In genomic region chr10:77845455-77845850, GRCh38 we compare ENCODE assay signal across 20 cellular contexts.
DNase-seq lines count a peak whose midpoint lies in the region; ATAC-seq, FAIRE-seq and TF ChIP-seq lines count a peak whose summit lies in the region.
"Had no signal": no experiment of that assay in that cellular context is flagged by ENCODE, and none has a peak within 500 bp of the region (broad histone marks: within the 10 kb centered on the region; RNA-seq: fewer than 3 reads in every experiment).

No MANE protein-coding gene starts in this region.

- H3K4me3 Mint-ChIP-seq in HFFc6 = peak overlapping the region; percentile 79
- H3K4me3 Mint-ChIP-seq in astrocyte (ENCODE audit: unreplicated experiment) = peak overlapping the region; percentile 60
- H3K4me3 Mint-ChIP-seq in stimulated activated naive B cell treated with anti-CD40 and anti-IgM and Interleukin-4, amounts not matched to agents 10 μg/mL and 1 μg/mL and 100 μg/mL, for 72 hours = no peak overlapping the region
- H3K4me3 Mint-ChIP-seq: activated naive CD8-positive, alpha-beta T cell treated with anti-CD3 and anti-CD28 coated beads, Interleukin-2, amount 50 U/mL, for 24 hours; activated T-cell treated with anti-CD3 and anti-CD28 coated beads, Interleukin-2, amount 50 U/mL, for 24 hours; CD14-positive monocyte had no signal

- peaks cover 5% of the 10 kb centered on the region for H3K79me2 ChIP-seq in astrocyte (ENCODE audit: insufficient read depth, low read length)

- H3K4ac ChIP-seq in mesenchymal stem cell (ENCODE audit: low read depth in 1 of 2, low read length in 2 of 2) = no peak overlapping the region

- H3K4me2 ChIP-seq in astrocyte (ENCODE audit: low read length) (peak overlapping the region; percentile 74), mesenchymal stem cell (ENCODE audit: low read length, poor library complexity, severe bottlenecking) (no peak overlapping the region)

- DNase-seq in HFFc6 (no peak), astrocyte (ENCODE audit: low read depth) (no peak), mesenchymal stem cell (no peak), right atrium auricular region (ENCODE audit: low spot score) (no peak), UCSD-AML1 (lab: John Stamatoyannopoulos, UW; ENCODE audit: unreplicated experiment) (no peak), nucleus accumbens (lab: John Stamatoyannopoulos, UW) (no peak), NCI-H2029 (lab: John Stamatoyannopoulos, UW) (no peak)
- DNase-seq in stimulated activated naive B cell treated with anti-CD40 and anti-IgM and Interleukin-4, amounts not matched to agents 10 μg/mL and 1 μg/mL and 100 μg/mL, for 72 hours = no peak
- DNase-seq: activated CD4-positive, alpha-beta T cell treated with anti-CD3 and anti-CD28 coated beads for 4 hours; activated naive CD8-positive, alpha-beta T cell treated with anti-CD3 and anti-CD28 coated beads, Interleukin-2, amount 50 U/mL, for 24 hours; activated T-cell treated with anti-CD3 and anti-CD28 coated beads, Interleukin-2, amount 50 U/mL, for 24 hours; DND-41; erythroblast; heart right ventricle; NCI-H748 treated with DMSO at 0.1 percent for 48 hours; RPMI8226 had no signal

- H4K20me1 ChIP-seq in astrocyte (ENCODE audit: insufficient read depth, low read length) = no peaks in the 10 kb centered on the region

- no peak for FAIRE-seq in astrocyte (lab: Jason Lieb, UNC)

- H3K27me3 Mint-ChIP-seq in HFFc6 (ENCODE audit: insufficient read depth) (no peaks in the 10 kb centered on the region; the same call in 1 of the 2 replicates), astrocyte (ENCODE audit: low read depth, unreplicated experiment) (no peaks in the 10 kb centered on the region)
- H3K27me3 Mint-ChIP-seq in stimulated activated naive B cell treated with anti-CD40 and anti-IgM and Interleukin-4, amounts not matched to agents 10 μg/mL and 1 μg/mL and 100 μg/mL, for 72 hours = no peaks in the 10 kb centered on the region
- H3K27me3 Mint-ChIP-seq: activated naive CD8-positive, alpha-beta T cell treated with anti-CD3 and anti-CD28 coated beads, Interleukin-2, amount 50 U/mL, for 24 hours; activated T-cell treated with anti-CD3 and anti-CD28 coated beads, Interleukin-2, amount 50 U/mL, for 24 hours had no signal

- no peak overlapping the region for H4K8ac ChIP-seq in mesenchymal stem cell (ENCODE audit: low read length)

- no peak overlapping the region for H2BK12ac ChIP-seq in mesenchymal stem cell (ENCODE audit: low read length in 2 of 2)

- H3K9ac ChIP-seq in astrocyte (ENCODE audit: low read length) (peak overlapping the region; percentile 69), mesenchymal stem cell (ENCODE audit: low read length) (peak overlapping the region; percentile 71)

- no peak overlapping the region for H4K91ac ChIP-seq in mesenchymal stem cell (ENCODE audit: low read length)

- peaks cover 28% of the 10 kb centered on the region for H3K79me1 ChIP-seq in mesenchymal stem cell (replicated peaks; ENCODE audit: low read length, poor library complexity, severe bottlenecking)

- H3K9me3 Mint-ChIP-seq in HFFc6 = no peaks in the 10 kb centered on the region
- no peaks in the 10 kb centered on the region for H3K9me3 Mint-ChIP-seq in astrocyte (ENCODE audit: unreplicated experiment)
- no peaks in the 10 kb centered on the region for H3K9me3 Mint-ChIP-seq in stimulated activated naive B cell treated with anti-CD40 and anti-IgM and Interleukin-4, amounts not matched to agents 10 μg/mL and 1 μg/mL and 100 μg/mL, for 72 hours
- H3K9me3 Mint-ChIP-seq: activated naive CD8-positive, alpha-beta T cell treated with anti-CD3 and anti-CD28 coated beads, Interleukin-2, amount 50 U/mL, for 24 hours; activated T-cell treated with anti-CD3 and anti-CD28 coated beads, Interleukin-2, amount 50 U/mL, for 24 hours; CD14-positive monocyte had no signal

- no peak overlapping the region for H3K14ac ChIP-seq in mesenchymal stem cell (ENCODE audit: low read length in 2 of 2)

- H3K27ac ChIP-seq in astrocyte (ENCODE audit: low read depth, low read length) (peak overlapping the region; percentile 79), mesenchymal stem cell (ENCODE audit: low read length, poor library complexity, severe bottlenecking) (peak overlapping the region; percentile 76), right atrium auricular region (no peak overlapping the region)
- H3K27ac ChIP-seq: heart right ventricle, suprapubic skin had no signal

- H3K36me3 Mint-ChIP-seq in HFFc6 (ENCODE audit: low read depth) (peaks cover 13% of the 10 kb centered on the region; the same call in 1 of the 2 replicates), astrocyte (ENCODE audit: low read depth, unreplicated experiment) (peaks cover 35% of the 10 kb centered on the region)
- H3K36me3 Mint-ChIP-seq in stimulated activated naive B cell treated with anti-CD40 and anti-IgM and Interleukin-4, amounts not matched to agents 10 μg/mL and 1 μg/mL and 100 μg/mL, for 72 hours = no peaks in the 10 kb centered on the region
- H3K36me3 Mint-ChIP-seq: CD14-positive monocyte had no signal

- H3K9me3 ChIP-seq in astrocyte (ENCODE audit: insufficient read depth, low read depth, low read length) (no peaks in the 10 kb centered on the region), mesenchymal stem cell (ENCODE audit: control insufficient read depth, low read length) (no peaks in the 10 kb centered on the region), right atrium auricular region (no peaks in the 10 kb centered on the region)
- H3K9me3 ChIP-seq: heart right ventricle, MG63, spleen, suprapubic skin had no signal

- no peak overlapping the region for H3K4me3 ChIP-seq in astrocyte (ENCODE audit: insufficient read depth, low read depth, low read length)
- no peak overlapping the region for H3K4me3 ChIP-seq in mesenchymal stem cell (ENCODE audit: insufficient read depth in 1 of 2, low read depth in 1 of 2, low read length in 2 of 2)
- H3K4me3 ChIP-seq in right atrium auricular region = no peak overlapping the region
- H3K4me3 ChIP-seq: heart right ventricle, MG63, spleen, suprapubic skin had no signal

- H2BK15ac ChIP-seq in mesenchymal stem cell (ENCODE audit: low read depth, poor library complexity, severe bottlenecking) = no peak overlapping the region

- H2BK5ac ChIP-seq in mesenchymal stem cell (ENCODE audit: low read depth, low read length, poor library complexity, severe bottlenecking) = no peak overlapping the region

- H3K27ac Mint-ChIP-seq in HFFc6 = peak overlapping the region; percentile 93
- H3K27ac Mint-ChIP-seq in astrocyte (ENCODE audit: unreplicated experiment) = peak overlapping the region; percentile 87
- peak overlapping the region; percentile 3 for H3K27ac Mint-ChIP-seq in stimulated activated naive B cell treated with anti-CD40 and anti-IgM and Interleukin-4, amounts not matched to agents 10 μg/mL and 1 μg/mL and 100 μg/mL, for 72 hours
- H3K27ac Mint-ChIP-seq: activated naive CD8-positive, alpha-beta T cell treated with anti-CD3 and anti-CD28 coated beads, Interleukin-2, amount 50 U/mL, for 24 hours; activated T-cell treated with anti-CD3 and anti-CD28 coated beads, Interleukin-2, amount 50 U/mL, for 24 hours had no signal

- peaks cover 40% of the 10 kb centered on the region for H3K4me1 Mint-ChIP-seq in HFFc6 (ENCODE audit: low read depth)
- H3K4me1 Mint-ChIP-seq in astrocyte (ENCODE audit: low read depth, unreplicated experiment) = peaks cover 31% of the 10 kb centered on the region
- peaks cover 14 to 16% of the 10 kb centered on the region in 2 donors for H3K4me1 Mint-ChIP-seq in stimulated activated naive B cell treated with anti-CD40 and anti-IgM and Interleukin-4, amounts not matched to agents 10 μg/mL and 1 μg/mL and 100 μg/mL, for 72 hours
- H3K4me1 Mint-ChIP-seq: activated naive CD8-positive, alpha-beta T cell treated with anti-CD3 and anti-CD28 coated beads, Interleukin-2, amount 50 U/mL, for 24 hours had no signal

- H3K36me3 ChIP-seq in astrocyte (ENCODE audit: insufficient read depth, low read length) = peaks cover 16% of the 10 kb centered on the region
- H3K36me3 ChIP-seq in mesenchymal stem cell (ENCODE audit: control insufficient read depth in 1 of 2, insufficient read depth in 2 of 2, low read depth in 1 of 2, low read length in 2 of 2) = peaks cover 33 to 50% of the 10 kb centered on the region in 2 experiments
- H3K36me3 ChIP-seq in right atrium auricular region = peaks cover 28% of the 10 kb centered on the region

- no peaks in the 10 kb centered on the region for H3K27me3 ChIP-seq in astrocyte (ENCODE audit: insufficient read depth, low read length)
- no peaks in the 10 kb centered on the region for H3K27me3 ChIP-seq in mesenchymal stem cell (ENCODE audit: control insufficient read depth in 1 of 2, insufficient read depth in 1 of 2, low read length in 2 of 2)
- H3K27me3 ChIP-seq in right atrium auricular region = no peaks in the 10 kb centered on the region
- H3K27me3 ChIP-seq: heart right ventricle, MG63, spleen, suprapubic skin had no signal

- H3K18ac ChIP-seq in mesenchymal stem cell (ENCODE audit: low read depth in 1 of 2, low read length in 2 of 2) = no peak overlapping the region

- H2AFZ ChIP-seq in astrocyte (ENCODE audit: low read depth, low read length) = no peak overlapping the region
- H2AFZ ChIP-seq in mesenchymal stem cell (ENCODE audit: low read depth, low read length) = no peak overlapping the region

- no peak for TF ChIP-seq CTCF in HFFc6 (IDR thresholded peaks at IDR 0.05)
- no peak for TF ChIP-seq CTCF in astrocyte (IDR thresholded peaks at IDR 0.05; ENCODE audit: insufficient read depth, low read depth, low read length)
- TF ChIP-seq CTCF in right atrium auricular region (IDR thresholded peaks at IDR 0.05) = no peak

- no peak for ATAC-seq in stimulated activated naive B cell treated with anti-CD40 and anti-IgM and Interleukin-4, amounts not matched to agents 10 μg/mL and 1 μg/mL and 100 μg/mL, for 72 hours (replicated peaks)

- H3K4me1 ChIP-seq in astrocyte (ENCODE audit: insufficient read depth, low read length) (peaks cover 31% of the 10 kb centered on the region), mesenchymal stem cell (ENCODE audit: control insufficient read depth, insufficient read depth, low read depth, low read length) (peaks cover 47% of the 10 kb centered on the region), right atrium auricular region (peaks cover 0 to 14% of the 10 kb centered on the region in 2 donors)

- H2AK5ac ChIP-seq in mesenchymal stem cell (ENCODE audit: low read length, severe bottlenecking) = no peak overlapping the region

- no peak overlapping the region for H2BK120ac ChIP-seq in mesenchymal stem cell (ENCODE audit: low read depth, low read length)

- no peak overlapping the region for H3K23ac ChIP-seq in mesenchymal stem cell (ENCODE audit: low read length in 2 of 2)

Comparison
In these comparisons a context has a peak if more than half of its experiments do, and no peak if none do; other contexts are left out.
1. H3K27ac Mint-ChIP-seq: peak in every context shown above with its lines; median percentile 93 in HFFc6; 87 in astrocyte; 3 in stimulated activated naive B cell treated with anti-CD40 and anti-IgM and Interleukin-4, amounts not matched to agents 10 μg/mL and 1 μg/mL and 100 μg/mL, for 72 hours.
2. H3K4me3 Mint-ChIP-seq: peak in HFFc6 (single experiment) and astrocyte (single experiment); none in stimulated activated naive B cell treated with anti-CD40 and anti-IgM and Interleukin-4, amounts not matched to agents 10 μg/mL and 1 μg/mL and 100 μg/mL, for 72 hours (0 of 2).
3. H3K27ac ChIP-seq: peak in astrocyte (single experiment) and mesenchymal stem cell (single experiment); none in right atrium auricular region (0 of 2).